In genomic region chrY:16454799-16455198, GRCh38 we compare ENCODE assay signal across 28 cellular contexts.
"Had no signal": no experiment of that assay in that cellular context is flagged by ENCODE, and none has a peak within 500 bp of the region (broad histone marks: within the 10 kb centered on the region; RNA-seq: fewer than 3 reads in every experiment).

No MANE protein-coding gene starts in this region.

- H3K27me3 ChIP-seq: colonic mucosa, dorsolateral prefrontal cortex, esophagus muscularis mucosa, esophagus squamous epithelium, foreskin keratinocyte, gastrocnemius medialis, gastroesophageal sphincter, heart left ventricle, heart right ventricle had no signal

- H3K9me3 ChIP-seq: colonic mucosa, esophagus muscularis mucosa, esophagus squamous epithelium, gastrocnemius medialis, gastroesophageal sphincter, heart left ventricle, heart right ventricle had no signal

- ATAC-seq: effector memory CD8-positive, alpha-beta T cell; esophagus mucosa; foreskin keratinocyte; gastrocnemius medialis; gastroesophageal sphincter; heart left ventricle; heart right ventricle had no signal

- H3K27ac ChIP-seq: colonic mucosa, coronary artery, dorsolateral prefrontal cortex, epithelial cell of prostate, esophagus muscularis mucosa, esophagus squamous epithelium, foreskin keratinocyte, gastrocnemius medialis, gastroesophageal sphincter, heart left ventricle, heart right ventricle had no signal

- FAIRE-seq: colon, endometrium, endothelial cell of umbilical vein, frontal cortex had no signal

- H3K4me3 ChIP-seq: colonic mucosa, coronary artery, dorsolateral prefrontal cortex, esophagus muscularis mucosa, esophagus squamous epithelium, gastrocnemius medialis, gastroesophageal sphincter, heart left ventricle, heart right ventricle had no signal

- DNase-seq: colonic mucosa; cortex of kidney; dermis blood vessel endothelial cell; dorsolateral prefrontal cortex; effector CD4-positive, alpha-beta T cell; effector CD8-positive, alpha-beta T cell; effector memory CD4-positive, alpha-beta T cell; effector memory CD8-positive, alpha-beta T cell; endodermal cell; erythroblast; esophagus squamous epithelium; foreskin fibroblast; foreskin keratinocyte; foreskin melanocyte; gastrocnemius medialis; glutamatergic neuron; head of caudate nucleus; heart left ventricle; heart right ventricle had no signal

- H3K36me3 ChIP-seq: colonic mucosa, esophagus muscularis mucosa, esophagus squamous epithelium, gastrocnemius medialis, gastroesophageal sphincter, heart left ventricle, heart right ventricle had no signal

- H3K4me1 ChIP-seq: colonic mucosa, esophagus muscularis mucosa, esophagus squamous epithelium, foreskin keratinocyte, gastrocnemius medialis, gastroesophageal sphincter, heart left ventricle, heart right ventricle had no signal
